ENCODE assay signal across 10 cellular contexts in the genomic region with DNA sequence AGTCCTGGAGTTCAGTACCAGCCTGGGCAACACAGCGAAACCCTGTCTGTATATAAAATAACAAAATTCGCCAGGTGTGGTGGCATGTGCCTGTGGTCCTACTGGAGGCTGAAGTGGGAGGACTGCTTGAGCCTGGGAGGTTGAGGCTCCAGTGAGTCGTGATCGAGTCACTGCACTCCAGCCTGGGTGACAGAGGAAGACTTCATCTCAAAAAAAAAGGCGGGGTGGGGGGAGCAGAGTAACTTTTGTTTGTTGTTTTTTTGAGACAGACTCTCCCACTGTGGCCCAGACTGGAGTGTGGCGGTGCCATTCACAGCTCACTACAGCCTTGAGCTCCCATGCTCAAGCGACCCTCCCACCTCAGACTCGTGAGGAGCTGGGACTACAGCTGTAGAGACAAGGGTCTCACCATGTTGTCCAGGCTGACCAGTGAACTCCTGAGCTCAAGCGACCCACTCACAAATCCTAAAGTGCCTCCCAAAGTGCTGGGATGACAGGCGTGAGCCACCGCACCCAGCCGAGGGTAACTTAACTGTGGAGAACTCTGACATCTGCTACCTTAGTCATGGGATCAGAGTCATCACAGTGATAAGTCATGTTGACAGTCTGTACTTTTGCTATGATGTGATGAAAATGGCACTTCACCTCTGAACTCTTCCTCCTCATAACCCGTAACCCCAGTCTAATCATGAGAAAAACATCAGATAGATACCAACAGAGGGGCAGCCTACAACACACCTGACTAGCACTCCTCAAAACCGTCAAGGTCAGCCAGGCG. TPM values are rescaled to one million over a fixed set of nuclear protein-coding genes. Genes with fewer than 3 reads are reported as not detected.
DNase-seq lines count a peak whose midpoint lies in the region; ATAC-seq, FAIRE-seq and TF ChIP-seq lines count a peak whose summit lies in the region.
"Had no signal": no experiment of that assay in that cellular context is flagged by ENCODE, and none has a peak within 500 bp of the region (broad histone marks: within the 10 kb centered on the region; RNA-seq: fewer than 3 reads in every experiment).

No MANE protein-coding gene starts in this region.

- H3K79me2 ChIP-seq in astrocyte (ENCODE audit: insufficient read depth, low read length) = peaks cover 86% of the 10 kb centered on the region

- H3K27ac ChIP-seq in left ventricle myocardium inferior (replicated peaks) (peak overlapping the region; percentile 83), astrocyte (ENCODE audit: low read depth, low read length) (peak overlapping the region; percentile 86), lower lobe of right lung (peak overlapping the region; percentile 53), upper lobe of left lung (peak overlapping the region in 3 of 4 donors; percentile 78 to 79 (median 78))

- peak; percentile 9 for FAIRE-seq in astrocyte (lab: Jason Lieb, UNC)

- DNase-seq in left ventricle myocardium inferior (no peak), left cardiac atrium (no peak), astrocyte (ENCODE audit: low read depth) (peak; percentile 35), lower lobe of right lung (no peak), upper lobe of left lung (no peak), superior temporal gyrus (ENCODE audit: extremely low spot score) (no peak)
- DNase-seq: NCI-H1417 treated with DMSO at 0.1 percent for 48 hours, SK-N-SH had no signal

- H3K4me3 ChIP-seq in left ventricle myocardium inferior = no peak overlapping the region
- H3K4me3 ChIP-seq in astrocyte (ENCODE audit: insufficient read depth, low read depth, low read length) = no peak overlapping the region
- H3K4me3 ChIP-seq in lower lobe of right lung = no peak overlapping the region
- H3K4me3 ChIP-seq in upper lobe of left lung = no peak overlapping the region

- TF ChIP-seq CTCF in left ventricle myocardium inferior (IDR thresholded peaks at IDR 0.05; ENCODE audit: borderline replicate concordance) (no peak), astrocyte (IDR thresholded peaks at IDR 0.05; ENCODE audit: insufficient read depth, low read depth, low read length) (no peak), lower lobe of right lung (IDR thresholded peaks at IDR 0.05) (no peak), upper lobe of left lung (IDR thresholded peaks at IDR 0.05) (no peak)

- H4K20me1 ChIP-seq in astrocyte (ENCODE audit: insufficient read depth, low read length) = peaks cover 65% of the 10 kb centered on the region

- H3K27me3 Mint-ChIP-seq in astrocyte (ENCODE audit: low read depth, unreplicated experiment) = no peaks in the 10 kb centered on the region

- H3K36me3 ChIP-seq in left ventricle myocardium inferior = peaks cover 15% of the 10 kb centered on the region
- peaks cover 21% of the 10 kb centered on the region for H3K36me3 ChIP-seq in astrocyte (ENCODE audit: insufficient read depth, low read length)
- peaks cover 65% of the 10 kb centered on the region for H3K36me3 ChIP-seq in lower lobe of right lung
- peaks cover 5 to 73% (median 24%) of the 10 kb centered on the region in 4 donors for H3K36me3 ChIP-seq in upper lobe of left lung

- ATAC-seq in left cardiac atrium (no peak), lower lobe of right lung (no peak), upper lobe of left lung (ENCODE audit: low FRiP score in 2 of 2) (no peak), HG02610 (IDR thresholded peaks at IDR 0.05; ENCODE audit: unreplicated experiment) (no peak), GM21786 (IDR thresholded peaks at IDR 0.05; ENCODE audit: unreplicated experiment) (no peak)

- TF ChIP-seq POLR2A in upper lobe of left lung (IDR thresholded peaks at IDR 0.05) = no peak

- H3K9me3 ChIP-seq in left ventricle myocardium inferior (replicated peaks) (no peaks in the 10 kb centered on the region), astrocyte (ENCODE audit: insufficient read depth, low read depth, low read length) (no peaks in the 10 kb centered on the region), lower lobe of right lung (no peaks in the 10 kb centered on the region), upper lobe of left lung (no peaks in the 10 kb centered on the region)
- H3K9me3 ChIP-seq: SK-N-SH had no signal

- H3K4me2 ChIP-seq in astrocyte (ENCODE audit: low read length) = peak overlapping the region; percentile 57
- H3K4me2 ChIP-seq: SK-N-SH had no signal

- no peak for TF ChIP-seq EP300 in upper lobe of left lung (IDR thresholded peaks at IDR 0.05)

- H3K4me1 Mint-ChIP-seq in astrocyte (ENCODE audit: low read depth, unreplicated experiment) = peaks cover 15% of the 10 kb centered on the region

- H3K4me3 Mint-ChIP-seq in astrocyte (ENCODE audit: unreplicated experiment) = no peak overlapping the region

- H3K27ac Mint-ChIP-seq in astrocyte (ENCODE audit: unreplicated experiment) = peak overlapping the region; percentile 47

- H3K27me3 ChIP-seq in left ventricle myocardium inferior (ENCODE audit: low read depth) (no peaks in the 10 kb centered on the region), astrocyte (ENCODE audit: insufficient read depth, low read length) (no peaks in the 10 kb centered on the region), lower lobe of right lung (ENCODE audit: low read depth) (no peaks in the 10 kb centered on the region), upper lobe of left lung (no peaks in the 10 kb centered on the region)

- H3K9ac ChIP-seq in astrocyte (ENCODE audit: low read length) = peak overlapping the region; percentile 57
- H3K9ac ChIP-seq: SK-N-SH had no signal

- H2AFZ ChIP-seq in astrocyte (ENCODE audit: low read depth, low read length) = no peak overlapping the region

- H3K36me3 Mint-ChIP-seq in astrocyte (ENCODE audit: low read depth, unreplicated experiment) = peaks cover 26% of the 10 kb centered on the region

- WGBS in upper lobe of left lung, 2 donors = 94% methylated on average over 14 to 15 of the region's 15 CpGs

- intact Hi-C loops in left ventricle myocardium inferior (cut with micrococcal nuclease) = no loop called here
- intact Hi-C loops in left cardiac atrium (cut with DNase I) = no loop called here
- intact Hi-C loops in lower lobe of right lung (cut with DNase I) = no loop called here

- H3K9me3 Mint-ChIP-seq in astrocyte (ENCODE audit: unreplicated experiment) = no peaks in the 10 kb centered on the region

- H3K4me1 ChIP-seq in left ventricle myocardium inferior = peaks cover 77% of the 10 kb centered on the region
- H3K4me1 ChIP-seq in astrocyte (ENCODE audit: insufficient read depth, low read length) = peaks cover 22% of the 10 kb centered on the region
- peaks cover 34% of the 10 kb centered on the region for H3K4me1 ChIP-seq in lower lobe of right lung
- peaks cover 26 to 50% (median 38%) of the 10 kb centered on the region in 4 donors for H3K4me1 ChIP-seq in upper lobe of left lung

RNA-seq across cellular contexts. Expression of a gene that starts 16.5 kb away (rescaled TPM):
- total RNA-seq in left ventricle myocardium inferior = 17.3 TPM
- 10 to 100 TPM; 17.7 to 21.8 TPM for total RNA-seq in left cardiac atrium
- 41.6 and 44.1 TPM in 2 replicates for total RNA-seq in astrocyte
- 27.8 TPM for total RNA-seq in lower lobe of right lung
- total RNA-seq in upper lobe of left lung = 10 to 100 TPM; 30.4 to 59.3 (median 34.2) TPM

RNA-seq across cellular contexts. Expression of a gene that starts 24.1 kb away (rescaled TPM):
- total RNA-seq in left ventricle myocardium inferior (77.1 TPM), left cardiac atrium (100 to 1,000 TPM in 1 of 2 donors, 10 to 100 TPM in 1; 77.4 to 109 TPM), astrocyte (136 and 139 TPM in 2 replicates), lower lobe of right lung (83.4 TPM), upper lobe of left lung (100 to 1,000 TPM in 1 of 6 donors, 10 to 100 TPM in 5; 50.3 to 116 (median 69.9) TPM)

RNA-seq across cellular contexts. Expression of a gene that starts 53.6 kb away (rescaled TPM):
- 54.0 TPM for total RNA-seq in left ventricle myocardium inferior
- total RNA-seq in left cardiac atrium = 100 to 1,000 TPM in 1 of 2 donors, 10 to 100 TPM in 1; 73.2 to 111 TPM
- total RNA-seq in astrocyte = 33.8 and 34.6 TPM in 2 replicates
- total RNA-seq in lower lobe of right lung = 326 TPM
- 100 to 1,000 TPM; 161 to 411 (median 292) TPM for total RNA-seq in upper lobe of left lung
